ENCODE assay signal across 18 cellular contexts in the genomic region with DNA sequence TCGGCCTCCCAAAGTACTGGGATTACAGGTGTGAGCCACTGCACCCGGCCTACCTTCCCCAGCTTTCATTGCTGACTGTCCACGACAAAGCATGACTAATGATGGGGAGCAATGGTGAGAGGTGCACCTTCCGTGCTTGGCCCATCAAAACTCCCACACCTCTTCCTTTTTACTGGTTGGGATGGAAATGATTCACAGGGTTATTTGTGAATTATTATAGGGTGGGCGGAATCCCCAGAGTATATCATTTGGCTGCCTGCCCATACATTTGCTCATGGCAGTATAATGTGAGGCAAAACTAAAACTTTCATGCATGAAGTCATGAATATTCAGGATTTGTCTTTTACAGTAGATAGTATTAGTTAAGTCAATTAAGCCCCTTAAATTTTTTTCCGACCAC.
DNase-seq lines count a peak whose midpoint lies in the region; ATAC-seq and TF ChIP-seq lines count a peak whose summit lies in the region.
"Had no signal": no experiment of that assay in that cellular context is flagged by ENCODE, and none has a peak within 500 bp of the region (broad histone marks: within the 10 kb centered on the region; RNA-seq: fewer than 3 reads in every experiment).

No MANE protein-coding gene starts in this region.

- no peaks in the 10 kb centered on the region for H3K4me1 Mint-ChIP-seq in endothelial cell (ENCODE audit: unreplicated experiment)
- H3K4me1 Mint-ChIP-seq: CD4-positive, alpha-beta memory T cell had no signal

- H3K14ac ChIP-seq in IMR-90 (replicated peaks; ENCODE audit: low read depth, low read length): no peak overlapping the region

- H3K9ac ChIP-seq in IMR-90 (ENCODE audit: low read depth, low read length): no peak overlapping the region
- no peak overlapping the region for H3K9ac ChIP-seq in SK-N-MC (ENCODE audit: insufficient read length)
- H3K9ac ChIP-seq: BLaER1 had no signal

- no CpG with 5 or more reads among the region's 6 CpGs for WGBS in IMR-90 (ENCODE audit: extremely low coverage in 2 of 2, insufficient read length in 1 of 2), 2 experiments

- no peak overlapping the region for H2BK5ac ChIP-seq in IMR-90 (ENCODE audit: low read depth, low read length, poor library complexity, severe bottlenecking)

- POLR2A ChIA-PET in AG04450 (lab: Yijun Ruan, JAX) (no interaction called here), IMR-90 (lab: Charles Lee; ENCODE audit: unreplicated experiment) (no interaction called here)

- H3K4me3 ChIP-seq in AG04450 (ENCODE audit: low read depth, low read length) (no peak overlapping the region), IMR-90 (ENCODE audit: insufficient read depth, low read depth, low read length) (no peak overlapping the region), SK-N-MC (no peak overlapping the region), fibroblast of mammary gland (ENCODE audit: control insufficient read depth, low read depth, low read length) (no peak overlapping the region)
- H3K4me3 ChIP-seq: BLaER1 had no signal

- no peaks in the 10 kb centered on the region for H3K9me3 ChIP-seq in AG04450 (ENCODE audit: control insufficient read depth, insufficient read depth, low read length)
- H3K9me3 ChIP-seq in IMR-90 (ENCODE audit: control insufficient read depth, insufficient read depth, low read length): no peaks in the 10 kb centered on the region
- H3K9me3 ChIP-seq in SK-N-MC (ENCODE audit: low read depth, low read length): no peaks in the 10 kb centered on the region
- H3K9me3 ChIP-seq: BLaER1 had no signal

- H2BK15ac ChIP-seq in IMR-90 (ENCODE audit: low read depth, low read length): no peak overlapping the region

- in situ Hi-C loops in IMR-90 (cut with MboI; ENCODE audit: low sequenced_read_pairs): no loop called here

- H3K36me3 Mint-ChIP-seq in endothelial cell (ENCODE audit: low read depth, unreplicated experiment): no peaks in the 10 kb centered on the region
- H3K36me3 Mint-ChIP-seq: CD4-positive, alpha-beta memory T cell had no signal

- H3K4me3 Mint-ChIP-seq in endothelial cell (ENCODE audit: unreplicated experiment): no peak overlapping the region
- H3K4me3 Mint-ChIP-seq: CD4-positive, alpha-beta memory T cell had no signal

- no peaks in the 10 kb centered on the region for H3K9me3 Mint-ChIP-seq in endothelial cell (ENCODE audit: unreplicated experiment)

- BruUV-seq in IMR-90 (replicated peaks; lab: Mats Ljungman, UMichigan): no TSS peak

- no peak overlapping the region for H3K56ac ChIP-seq in IMR-90 (ENCODE audit: extremely low read depth, insufficient read depth, low read length)

- H3K27me3 Mint-ChIP-seq in endothelial cell (ENCODE audit: unreplicated experiment): no peaks in the 10 kb centered on the region
- H3K27me3 Mint-ChIP-seq: CD4-positive, alpha-beta memory T cell had no signal

- no peak overlapping the region for H3K27ac ChIP-seq in AG04450 (ENCODE audit: low read depth, low read length)
- H3K27ac ChIP-seq in IMR-90 (ENCODE audit: insufficient read depth, low read length): no peak overlapping the region
- no peak overlapping the region for H3K27ac ChIP-seq in SK-N-MC
- H3K27ac ChIP-seq: BLaER1 had no signal

- no peak overlapping the region for H2BK120ac ChIP-seq in IMR-90 (ENCODE audit: low read depth, low read length)

- H3K23ac ChIP-seq in IMR-90 (ENCODE audit: low read depth, low read length): no peak overlapping the region

- H3K79me1 ChIP-seq in IMR-90 (ENCODE audit: low read depth in 1 of 2, low read length in 2 of 2): no peaks in the 10 kb centered on the region

- no peaks in the 10 kb centered on the region for H3K36me3 ChIP-seq in IMR-90 (ENCODE audit: control insufficient read depth, insufficient read depth, low read length)
- no peaks in the 10 kb centered on the region for H3K36me3 ChIP-seq in SK-N-MC (ENCODE audit: insufficient read depth, low read length)
- H3K36me3 ChIP-seq: BLaER1 had no signal

- H4K91ac ChIP-seq in IMR-90 (ENCODE audit: insufficient read depth, low read depth, low read length): no peak overlapping the region

- dilution Hi-C loops in IMR-90 (cut with HindIII; ENCODE audit: low sequenced_read_pairs, unreplicated experiment): no loop called here

- CTCF ChIA-PET in AG04450 (lab: Charles Lee): no interaction called here
- CTCF ChIA-PET in IMR-90 (lab: Yijun Ruan, JAX): no interaction called here

- DNase-seq in AG04450 (ENCODE audit: low read depth, low spot score) (peak; percentile 3), IMR-90 (peak; percentile 41), SK-N-MC (ENCODE audit: low read depth, low spot score) (peak; percentile 78), fibroblast of mammary gland (ENCODE audit: low read depth) (peak; percentile 51), endothelial cell (ENCODE audit: low spot score) (no peak), NCI-H2081 (lab: John Stamatoyannopoulos, UW) (no peak), NCI-H524 (lab: John Stamatoyannopoulos, UW) (no peak), NCI-H1092 treated with DMSO at 0.1 percent for 48 hours (lab: John Stamatoyannopoulos, UW) (no peak)
- DNase-seq: CD4-positive, alpha-beta memory T cell; NCI-H1048; NCI-H1436 treated with DMSO at 0.1 percent for 48 hours; NCI-H2029; NCI-H2171; NCI-H446; NCI-H748 treated with DMSO at 0.1 percent for 48 hours; NK-92 treated with Interleukin-12 subunit alpha and Interleukin-12 subunit beta, amount 100 ng/mL, for 24 hours; SIG-M5 had no signal

- no peak overlapping the region for H2AK5ac ChIP-seq in IMR-90 (ENCODE audit: low read depth, low read length)

- no peaks in the 10 kb centered on the region for H3K4me1 ChIP-seq in IMR-90 (ENCODE audit: control insufficient read depth, insufficient read depth, low read length)
- H3K4me1 ChIP-seq: BLaER1 had no signal

- H4K8ac ChIP-seq in IMR-90 (ENCODE audit: low read depth in 2 of 2, low read length in 2 of 2): no peak overlapping the region

- no peak for TF ChIP-seq RAD21 in IMR-90 (IDR thresholded peaks at IDR 0.05; ENCODE audit: low read length)

- no peak overlapping the region for H3K4ac ChIP-seq in IMR-90 (ENCODE audit: low read depth, low read length)

- ATAC-seq in IMR-90 (ENCODE audit: low read depth): no peak

- TF ChIP-seq POLR2A in IMR-90 (IDR thresholded peaks at IDR 0.05; ENCODE audit: low read depth, low read length): no peak

- no peak overlapping the region for H4K5ac ChIP-seq in IMR-90 (ENCODE audit: low read depth, low read length)

- H3K18ac ChIP-seq in IMR-90 (ENCODE audit: low read depth, low read length): no peak overlapping the region

- no peaks in the 10 kb centered on the region for H3K9me1 ChIP-seq in IMR-90 (ENCODE audit: insufficient read depth, low read length)

- H3K27me3 ChIP-seq in AG04450 (ENCODE audit: control insufficient read depth, insufficient read depth, low read length) (no peaks in the 10 kb centered on the region), IMR-90 (ENCODE audit: control insufficient read depth, insufficient read depth, low read length) (no peaks in the 10 kb centered on the region)
- H3K27me3 ChIP-seq: BLaER1 had no signal

- no peaks in the 10 kb centered on the region for H4K20me1 ChIP-seq in IMR-90 (ENCODE audit: insufficient read depth, low read length)
- H4K20me1 ChIP-seq: BLaER1 had no signal

- no peak for TF ChIP-seq CTCF in AG04450 (IDR thresholded peaks at IDR 0.05; ENCODE audit: low read depth, low read length)
- no peak for TF ChIP-seq CTCF in IMR-90 (conservative IDR thresholded peaks at IDR 0.05; ENCODE audit: low read depth, low read length)
- no peak for TF ChIP-seq CTCF in fibroblast of mammary gland (conservative IDR thresholded peaks at IDR 0.05; ENCODE audit: control insufficient read depth, insufficient read depth, low read depth, low read length)
- TF ChIP-seq CTCF in endothelial cell (IDR thresholded peaks at IDR 0.05; ENCODE audit: unreplicated experiment): no peak

- H3K4me2 ChIP-seq in IMR-90 (ENCODE audit: low read depth, low read length): no peak overlapping the region
- H3K4me2 ChIP-seq: BLaER1 had no signal

- H3K27ac Mint-ChIP-seq in endothelial cell (ENCODE audit: unreplicated experiment): no peak overlapping the region
- H3K27ac Mint-ChIP-seq: CD4-positive, alpha-beta memory T cell had no signal

- H2AFZ ChIP-seq in IMR-90 (replicated peaks; ENCODE audit: low read length, poor library complexity): no peak overlapping the region

- intact Hi-C loops in IMR-90 (cut with micrococcal nuclease): no loop called here

- no peak overlapping the region for H2BK20ac ChIP-seq in IMR-90 (ENCODE audit: low read depth, low read length)

- H2AK9ac ChIP-seq in IMR-90 (replicated peaks; ENCODE audit: low read depth, low read length, poor library complexity): no peak overlapping the region

TF ChIP-seq in IMR-90, 13 proteins besides CTCF, POLR2A, EP300 and RAD21 (continues in another document):
- TF ChIP-seq MAZ (IDR thresholded peaks at IDR 0.05; ENCODE audit: borderline replicate concordance, low read depth, low read length): no peak
- no peak for TF ChIP-seq CHD1 (IDR thresholded peaks at IDR 0.05; ENCODE audit: low read depth, low read length)
- TF ChIP-seq BHLHE40 (IDR thresholded peaks at IDR 0.05; ENCODE audit: low read depth, low read length): no peak
- TF ChIP-seq, protein P1, sequence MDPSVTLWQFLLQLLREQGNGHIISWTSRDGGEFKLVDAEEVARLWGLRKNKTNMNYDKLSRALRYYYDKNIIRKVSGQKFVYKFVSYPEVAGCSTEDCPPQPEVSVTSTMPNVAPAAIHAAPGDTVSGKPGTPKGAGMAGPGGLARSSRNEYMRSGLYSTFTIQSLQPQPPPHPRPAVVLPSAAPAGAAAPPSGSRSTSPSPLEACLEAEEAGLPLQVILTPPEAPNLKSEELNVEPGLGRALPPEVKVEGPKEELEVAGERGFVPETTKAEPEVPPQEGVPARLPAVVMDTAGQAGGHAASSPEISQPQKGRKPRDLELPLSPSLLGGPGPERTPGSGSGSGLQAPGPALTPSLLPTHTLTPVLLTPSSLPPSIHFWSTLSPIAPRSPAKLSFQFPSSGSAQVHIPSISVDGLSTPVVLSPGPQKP (IDR thresholded peaks at IDR 0.05; ENCODE audit: borderline replicate concordance, low read depth, low read length): no peak
- TF ChIP-seq, protein P2, sequence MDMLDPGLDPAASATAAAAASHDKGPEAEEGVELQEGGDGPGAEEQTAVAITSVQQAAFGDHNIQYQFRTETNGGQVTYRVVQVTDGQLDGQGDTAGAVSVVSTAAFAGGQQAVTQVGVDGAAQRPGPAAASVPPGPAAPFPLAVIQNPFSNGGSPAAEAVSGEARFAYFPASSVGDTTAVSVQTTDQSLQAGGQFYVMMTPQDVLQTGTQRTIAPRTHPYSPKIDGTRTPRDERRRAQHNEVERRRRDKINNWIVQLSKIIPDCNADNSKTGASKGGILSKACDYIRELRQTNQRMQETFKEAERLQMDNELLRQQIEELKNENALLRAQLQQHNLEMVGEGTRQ (IDR thresholded peaks at IDR 0.05; ENCODE audit: low read depth, low read length): no peak
- no peak for TF ChIP-seq MAFK (IDR thresholded peaks at IDR 0.05; ENCODE audit: low read depth, low read length)
- TF ChIP-seq SMC3 (IDR thresholded peaks at IDR 0.05; ENCODE audit: low read depth, low read length): no peak
- no peak for TF ChIP-seq RCOR1 (IDR thresholded peaks at IDR 0.05; ENCODE audit: insufficient replicate concordance, low read length)
- TF ChIP-seq FOS (IDR thresholded peaks at IDR 0.05; ENCODE audit: low read depth, low read length): no peak
- TF ChIP-seq MXI1 (IDR thresholded peaks at IDR 0.05; ENCODE audit: borderline replicate concordance, low read depth, low read length): no peak
- TF ChIP-seq NFE2L2 (IDR thresholded peaks at IDR 0.05; ENCODE audit: low read depth, low read length): no peak

Comparison
In these comparisons a context has a peak if more than half of its experiments do, and no peak if none do; other contexts are left out.
1. DNase-seq: peak in AG04450 (single experiment), IMR-90 (single experiment), SK-N-MC (single experiment) and fibroblast of mammary gland (single experiment); none in endothelial cell (single experiment), NCI-H2081 (0 of 2), NCI-H524 (0 of 2) and NCI-H1092 treated with DMSO at 0.1 percent for 48 hours (single experiment).